Comparison of ENCODE assay signal across 3 cellular contexts in the genomic region with DNA sequence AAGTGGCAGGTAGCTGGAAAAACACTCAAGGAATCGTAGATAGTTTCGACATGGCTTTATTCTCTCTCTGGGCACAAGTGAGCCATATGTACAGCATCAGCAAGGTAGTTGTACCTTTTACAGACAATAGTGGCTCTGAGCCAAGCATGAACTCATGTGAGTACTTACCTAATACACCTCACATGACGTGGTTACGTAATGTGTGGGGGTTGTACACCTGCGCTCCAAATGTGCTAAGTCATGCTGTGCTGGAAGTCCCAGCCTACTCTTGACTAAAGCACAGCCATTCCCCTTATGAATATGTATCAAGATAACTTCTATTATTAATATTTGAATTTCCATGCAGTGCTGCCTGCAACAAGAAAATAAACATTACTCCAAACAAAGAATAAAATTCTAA.
TF ChIP-seq lines count a peak whose summit lies in the region.

No MANE protein-coding gene starts in this region.

TF ChIP-seq in GM23338, 12 proteins besides CTCF, POLR2A, EP300 and RAD21 (continues in another document):
- TF ChIP-seq REST (IDR thresholded peaks at IDR 0.05; ENCODE audit: unreplicated experiment) (no peak), ETS1 (IDR thresholded peaks at IDR 0.05) (no peak), NANOG (IDR thresholded peaks at IDR 0.05; ENCODE audit: borderline replicate concordance) (no peak), CREB1 (CRISPR knock-in tag; IDR thresholded peaks at IDR 0.05; ENCODE audit: low read depth) (no peak), EZH2phosphoT487 (IDR thresholded peaks at IDR 0.05; ENCODE audit: unreplicated experiment) (no peak), STAT1 (IDR thresholded peaks at IDR 0.05; ENCODE audit: unreplicated experiment) (no peak)

TF ChIP-seq in K562, 482 proteins besides CTCF, POLR2A, EP300 and RAD21:
- TF ChIP-seq TRIM24 (IDR thresholded peaks at IDR 0.05) (peak; percentile 34 to 54; a peak in 1 of 4 replicates), STAT6 (CRISPR knock-in tag; IDR thresholded peaks at IDR 0.05) (no peak), AFF4 (CRISPR knock-in tag; IDR thresholded peaks at IDR 0.05) (no peak), ATF3 (IDR thresholded peaks at IDR 0.05) (peak; percentile 34; the same call in 1 of the 2 replicates), ATF3 (CRISPR knock-in tag; conservative IDR thresholded peaks at IDR 0.05) (no peak), POU5F1 (IDR thresholded peaks at IDR 0.05; ENCODE audit: borderline replicate concordance, low read depth, low read length, partially characterized antibody) (no peak), XRCC3 (IDR thresholded peaks at IDR 0.05) (no peak), CEBPG (CRISPR knock-in tag; IDR thresholded peaks at IDR 0.05) (no peak), CEBPG (tag; conservative IDR thresholded peaks at IDR 0.05 in 1 of 2, IDR thresholded peaks at IDR 0.05 in 1 of 2) (peak; percentile 19 to 21; a peak in 2 of 4 replicates), NR2C1 (IDR thresholded peaks at IDR 0.05) (no peak), NR2C1 (tag; IDR thresholded peaks at IDR 0.05) (no peak), ATF7 (IDR thresholded peaks at IDR 0.05) (peak; percentile 64), ZEB2 (IDR thresholded peaks at IDR 0.05) (0 out of 2 replicates have a peak, but pooled peaks have one; percentile 17), BACH1 (tag; IDR thresholded peaks at IDR 0.05) (peak; percentile 71; the same call in 1 of the 2 replicates), CEBPB (tag; IDR thresholded peaks at IDR 0.05) (peak; percentile 84), MAFG (tag; conservative IDR thresholded peaks at IDR 0.05) (peak; percentile 80), C11orf30 (IDR thresholded peaks at IDR 0.05; ENCODE audit: low read depth) (peak; percentile 44; the same call in 1 of the 2 replicates), SOX6 (IDR thresholded peaks at IDR 0.05) (peak; percentile 35; the same call in 1 of the 2 replicates), JUND (IDR thresholded peaks at IDR 0.05; ENCODE audit: borderline replicate concordance, low read depth, low read length) (peak; percentile 38; the same call in 1 of the 2 replicates), JUND (tag; IDR thresholded peaks at IDR 0.05; ENCODE audit: borderline replicate concordance, low read depth, low read length) (peak; percentile 37; the same call in 1 of the 3 replicates), MAFF (IDR thresholded peaks at IDR 0.05; ENCODE audit: low read length) (peak; percentile 37; the same call in 1 of the 2 replicates), NFIC (IDR thresholded peaks at IDR 0.05) (peak; percentile 47), NFE2 (IDR thresholded peaks at IDR 0.05; ENCODE audit: low read depth) (peak; percentile 66; the same call in 1 of the 2 replicates), MAFK (IDR thresholded peaks at IDR 0.05; ENCODE audit: low read length) (peak; percentile 6; the same call in 1 of the 2 replicates), NFE2L1 (tag; IDR thresholded peaks at IDR 0.05; ENCODE audit: borderline replicate concordance, low read depth) (peak; percentile 64), ZNF316 (IDR thresholded peaks at IDR 0.05) (peak; percentile 49)

TF ChIP-seq in HepG2, 621 proteins besides CTCF, POLR2A, EP300 and RAD21:
- TF ChIP-seq NFE2L2 (IDR thresholded peaks at IDR 0.05; ENCODE audit: low read length): peak; percentile 39; the same call in 1 of the 2 replicates
- TF ChIP-seq CEBPB (IDR thresholded peaks at IDR 0.05; ENCODE audit: borderline replicate concordance, low read depth, low read length): 0 out of 2 replicates have a peak, but pooled peaks have one; percentile 5
- no peak for TF ChIP-seq GABPA (IDR thresholded peaks at IDR 0.05; ENCODE audit: low read depth, low read length)
- no peak for TF ChIP-seq GABPA (CRISPR knock-in tag; IDR thresholded peaks at IDR 0.05; ENCODE audit: low read depth)
- TF ChIP-seq, protein P1, sequence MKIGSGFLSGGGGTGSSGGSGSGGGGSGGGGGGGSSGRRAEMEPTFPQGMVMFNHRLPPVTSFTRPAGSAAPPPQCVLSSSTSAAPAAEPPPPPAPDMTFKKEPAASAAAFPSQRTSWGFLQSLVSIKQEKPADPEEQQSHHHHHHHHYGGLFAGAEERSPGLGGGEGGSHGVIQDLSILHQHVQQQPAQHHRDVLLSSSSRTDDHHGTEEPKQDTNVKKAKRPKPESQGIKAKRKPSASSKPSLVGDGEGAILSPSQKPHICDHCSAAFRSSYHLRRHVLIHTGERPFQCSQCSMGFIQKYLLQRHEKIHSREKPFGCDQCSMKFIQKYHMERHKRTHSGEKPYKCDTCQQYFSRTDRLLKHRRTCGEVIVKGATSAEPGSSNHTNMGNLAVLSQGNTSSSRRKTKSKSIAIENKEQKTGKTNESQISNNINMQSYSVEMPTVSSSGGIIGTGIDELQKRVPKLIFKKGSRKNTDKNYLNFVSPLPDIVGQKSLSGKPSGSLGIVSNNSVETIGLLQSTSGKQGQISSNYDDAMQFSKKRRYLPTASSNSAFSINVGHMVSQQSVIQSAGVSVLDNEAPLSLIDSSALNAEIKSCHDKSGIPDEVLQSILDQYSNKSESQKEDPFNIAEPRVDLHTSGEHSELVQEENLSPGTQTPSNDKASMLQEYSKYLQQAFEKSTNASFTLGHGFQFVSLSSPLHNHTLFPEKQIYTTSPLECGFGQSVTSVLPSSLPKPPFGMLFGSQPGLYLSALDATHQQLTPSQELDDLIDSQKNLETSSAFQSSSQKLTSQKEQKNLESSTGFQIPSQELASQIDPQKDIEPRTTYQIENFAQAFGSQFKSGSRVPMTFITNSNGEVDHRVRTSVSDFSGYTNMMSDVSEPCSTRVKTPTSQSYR (CRISPR knock-in tag; IDR thresholded peaks at IDR 0.05; ENCODE audit: borderline replicate concordance): peak; percentile 45; the same call in 1 of the 2 replicates
